2 cellular contexts compared by ENCODE assay signal in the genomic region with DNA sequence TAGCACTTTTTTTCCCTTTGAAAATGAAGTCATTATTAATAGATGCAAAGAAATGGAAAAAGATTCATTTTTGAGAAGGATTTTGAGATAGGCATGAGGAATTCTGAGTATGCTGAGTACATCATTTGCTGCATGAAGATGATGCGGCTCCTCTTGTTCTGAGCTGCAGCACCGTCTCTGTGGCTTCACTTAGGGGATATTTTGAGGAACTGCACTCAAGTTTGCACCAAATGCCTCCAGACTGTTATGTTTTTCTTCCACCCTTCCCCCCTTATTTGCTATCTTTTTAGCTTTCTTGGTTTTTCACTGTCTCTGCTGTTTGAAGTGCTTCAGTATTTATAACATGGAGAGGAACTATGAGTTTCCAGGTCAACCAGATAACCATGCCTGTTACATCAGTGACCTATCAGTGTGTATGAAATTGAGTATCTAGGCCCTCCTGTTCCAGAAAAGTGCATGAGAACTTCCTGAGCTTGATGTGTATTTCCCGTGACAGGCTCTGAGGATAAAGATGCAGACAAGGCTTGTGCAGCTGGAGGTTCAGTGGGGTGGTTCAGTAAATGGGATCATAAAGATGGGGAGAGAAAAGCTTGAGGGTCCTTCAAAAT.
TF ChIP-seq lines count a peak whose summit lies in the region.

No MANE protein-coding gene starts in this region.

TF ChIP-seq in HepG2, 621 proteins besides CTCF, POLR2A, EP300 and RAD21:
- TF ChIP-seq PHF8 (CRISPR knock-in tag; IDR thresholded peaks at IDR 0.05) (no peak), ZMYM4 (CRISPR knock-in tag; IDR thresholded peaks at IDR 0.05) (no peak), FOXK2 (IDR thresholded peaks at IDR 0.05) (no peak), ZNF224 (CRISPR knock-in tag; IDR thresholded peaks at IDR 0.05) (no peak), HMG20A (CRISPR knock-in tag; IDR thresholded peaks at IDR 0.05; ENCODE audit: borderline replicate concordance) (no peak), SP4 (CRISPR knock-in tag; IDR thresholded peaks at IDR 0.05) (no peak), MEIS2 (CRISPR knock-in tag; IDR thresholded peaks at IDR 0.05) (no peak), SRF (IDR thresholded peaks at IDR 0.05; ENCODE audit: low read depth, low read length) (no peak), ZNF205 (CRISPR knock-in tag; IDR thresholded peaks at IDR 0.05) (no peak)
- TF ChIP-seq, protein P1, sequence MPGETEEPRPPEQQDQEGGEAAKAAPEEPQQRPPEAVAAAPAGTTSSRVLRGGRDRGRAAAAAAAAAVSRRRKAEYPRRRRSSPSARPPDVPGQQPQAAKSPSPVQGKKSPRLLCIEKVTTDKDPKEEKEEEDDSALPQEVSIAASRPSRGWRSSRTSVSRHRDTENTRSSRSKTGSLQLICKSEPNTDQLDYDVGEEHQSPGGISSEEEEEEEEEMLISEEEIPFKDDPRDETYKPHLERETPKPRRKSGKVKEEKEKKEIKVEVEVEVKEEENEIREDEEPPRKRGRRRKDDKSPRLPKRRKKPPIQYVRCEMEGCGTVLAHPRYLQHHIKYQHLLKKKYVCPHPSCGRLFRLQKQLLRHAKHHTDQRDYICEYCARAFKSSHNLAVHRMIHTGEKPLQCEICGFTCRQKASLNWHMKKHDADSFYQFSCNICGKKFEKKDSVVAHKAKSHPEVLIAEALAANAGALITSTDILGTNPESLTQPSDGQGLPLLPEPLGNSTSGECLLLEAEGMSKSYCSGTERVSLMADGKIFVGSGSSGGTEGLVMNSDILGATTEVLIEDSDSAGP (CRISPR knock-in tag; IDR thresholded peaks at IDR 0.05; ENCODE audit: borderline replicate concordance) = no peak

TF ChIP-seq in H1, 55 proteins besides CTCF, POLR2A, EP300 and RAD21:
- TF ChIP-seq CREB1 (IDR thresholded peaks at IDR 0.05) = no peak
- no peak for TF ChIP-seq RNF2 (IDR thresholded peaks at IDR 0.05; ENCODE audit: borderline replicate concordance, low read depth, low read length, missing control alignments, poor library complexity, severe bottlenecking)
- TF ChIP-seq SIX5 (IDR thresholded peaks at IDR 0.05; ENCODE audit: low read depth, low read length) = no peak
- no peak for TF ChIP-seq SIN3A (conservative IDR thresholded peaks at IDR 0.05 in 1 of 2, IDR thresholded peaks at IDR 0.05 in 1 of 2; ENCODE audit: low read depth in 1 of 2, low read length in 2 of 2)
- TF ChIP-seq BRCA1 (IDR thresholded peaks at IDR 0.05; ENCODE audit: low read depth, low read length) = no peak
- TF ChIP-seq SP4 (IDR thresholded peaks at IDR 0.05; ENCODE audit: low read length) = no peak
- no peak for TF ChIP-seq POLR2AphosphoS5 (IDR thresholded peaks at IDR 0.05; ENCODE audit: low read depth, low read length)
